Comparison of ENCODE assay signal across 1 cellular context in genomic region chr2:19900536-19901200, GRCh38.
TF ChIP-seq lines count a peak whose summit lies in the region.

No MANE protein-coding gene starts in this region.

TF ChIP-seq in SK-N-SH treated with all-trans-retinoic acid at 6 μM for 48 hours, 23 proteins besides CTCF, POLR2A, EP300 and RAD21 (continued from another document):
- TF ChIP-seq POU6F1 (CRISPR knock-in tag; IDR thresholded peaks at IDR 0.05; ENCODE audit: borderline replicate concordance, low read depth) (no peak), ESRRG (CRISPR knock-in tag; IDR thresholded peaks at IDR 0.05) (no peak), ARNTL (CRISPR knock-in tag; IDR thresholded peaks at IDR 0.05; ENCODE audit: borderline replicate concordance, low read depth) (no peak), ZFP3 (CRISPR knock-in tag; IDR thresholded peaks at IDR 0.05) (no peak), CSDC2 (CRISPR knock-in tag; IDR thresholded peaks at IDR 0.05) (no peak)
- TF ChIP-seq, protein P1, sequence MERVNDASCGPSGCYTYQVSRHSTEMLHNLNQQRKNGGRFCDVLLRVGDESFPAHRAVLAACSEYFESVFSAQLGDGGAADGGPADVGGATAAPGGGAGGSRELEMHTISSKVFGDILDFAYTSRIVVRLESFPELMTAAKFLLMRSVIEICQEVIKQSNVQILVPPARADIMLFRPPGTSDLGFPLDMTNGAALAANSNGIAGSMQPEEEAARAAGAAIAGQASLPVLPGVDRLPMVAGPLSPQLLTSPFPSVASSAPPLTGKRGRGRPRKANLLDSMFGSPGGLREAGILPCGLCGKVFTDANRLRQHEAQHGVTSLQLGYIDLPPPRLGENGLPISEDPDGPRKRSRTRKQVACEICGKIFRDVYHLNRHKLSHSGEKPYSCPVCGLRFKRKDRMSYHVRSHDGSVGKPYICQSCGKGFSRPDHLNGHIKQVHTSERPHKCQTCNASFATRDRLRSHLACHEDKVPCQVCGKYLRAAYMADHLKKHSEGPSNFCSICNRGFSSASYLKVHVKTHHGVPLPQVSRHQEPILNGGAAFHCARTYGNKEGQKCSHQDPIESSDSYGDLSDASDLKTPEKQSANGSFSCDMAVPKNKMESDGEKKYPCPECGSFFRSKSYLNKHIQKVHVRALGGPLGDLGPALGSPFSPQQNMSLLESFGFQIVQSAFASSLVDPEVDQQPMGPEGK (CRISPR knock-in tag; IDR thresholded peaks at IDR 0.05; ENCODE audit: borderline replicate concordance) = no peak
TF ChIP-seq in SK-N-SH treated with all-trans-retinoic acid at 6 μM for 48 hours: peak in this region for 0.
